Comparison of ENCODE assay signal across 8 cellular contexts in the genomic region with DNA sequence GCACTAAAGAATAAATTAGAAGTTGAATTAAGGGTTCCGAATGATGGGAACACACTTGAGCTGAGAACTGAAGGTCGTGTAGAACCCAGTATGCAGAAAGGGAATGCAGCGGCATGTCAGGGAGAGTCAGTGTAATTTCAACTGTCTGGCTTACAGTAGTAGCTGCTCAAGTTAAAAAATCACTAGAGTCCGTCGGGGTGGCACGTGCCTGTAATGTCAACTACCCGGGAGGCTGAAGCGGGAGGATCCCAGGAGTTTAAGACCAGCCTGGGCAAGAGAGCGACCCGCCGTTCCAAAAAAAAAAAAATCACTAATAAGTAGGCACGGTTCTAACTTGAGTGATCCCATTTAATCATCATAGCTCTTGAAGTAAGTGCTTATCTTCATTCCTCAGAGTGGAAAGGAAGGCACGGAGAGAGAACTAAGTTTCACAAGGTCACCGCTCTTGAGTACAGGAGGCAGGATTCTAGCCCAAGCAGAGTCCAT. TPM values are rescaled to one million over a fixed set of nuclear protein-coding genes. Genes with fewer than 3 reads are reported as not detected.
DNase-seq lines count a peak whose midpoint lies in the region; ATAC-seq, FAIRE-seq and TF ChIP-seq lines count a peak whose summit lies in the region.

No MANE protein-coding gene starts in this region.

- H3K36me3 ChIP-seq in ES-I3 (ENCODE audit: insufficient read depth, low read length): peaks cover 6% of the 10 kb centered on the region; the same call in 1 of the 2 replicates
- peaks cover 0 to 18% of the 10 kb centered on the region in 2 donors for H3K36me3 ChIP-seq in psoas muscle (ENCODE audit: insufficient read depth in 1 of 2, low read depth in 1 of 2)

- H3K27ac Mint-ChIP-seq in T-helper 17 cell: peak overlapping the region; percentile 98

- 29 to 39% (median 31%) methylated on average over 14 of the region's 14 CpGs for WGBS in psoas muscle, 3 donors

- no peaks in the 10 kb centered on the region for H3K27me3 Mint-ChIP-seq in T-helper 17 cell

- H3K4me3 ChIP-seq in fibroblast of pulmonary artery (replicated peaks; ENCODE audit: low read depth, low read length) (peak overlapping the region; percentile 44), psoas muscle (peak overlapping the region; percentile 89)

- DNase-seq in T-helper 17 cell (no peak), fibroblast of pulmonary artery (ENCODE audit: low read depth) (no peak), psoas muscle (no peak), putamen (ENCODE audit: low spot score) (no peak), RCC 7860 (ENCODE audit: low spot score) (no peak), globus pallidus (ENCODE audit: low spot score) (no peak)

- peaks cover 7% of the 10 kb centered on the region; the same call in 1 of the 2 replicates for H3K4me1 ChIP-seq in ES-I3 (ENCODE audit: insufficient read depth, low read length)
- peaks cover 26% of the 10 kb centered on the region for H3K4me1 ChIP-seq in psoas muscle

- intact Hi-C loops in psoas muscle (cut with DNase I): loop anchor here in 1 of 2 donors (2.0 kb wide), 1 partner anchor 48 kb away; no protein-coding TSS in a partner anchor

- no peak for ATAC-seq in T-helper 17 cell
- no peak for ATAC-seq in psoas muscle
- no peak for ATAC-seq in HG03457 (IDR thresholded peaks at IDR 0.05; ENCODE audit: unreplicated experiment)

- peaks cover 52% of the 10 kb centered on the region for H3K4me1 Mint-ChIP-seq in T-helper 17 cell

- H3K9ac ChIP-seq in ES-I3 (ENCODE audit: low read depth, low read length): peak overlapping the region; percentile 60; the same call in 1 of the 2 replicates

- H3K27ac ChIP-seq in psoas muscle: peak overlapping the region; percentile 100

- no peaks in the 10 kb centered on the region for H3K36me3 Mint-ChIP-seq in T-helper 17 cell (ENCODE audit: low read depth)

- H3K4me3 Mint-ChIP-seq in T-helper 17 cell: peak overlapping the region; percentile 84

- H3K9me3 ChIP-seq in ES-I3 (ENCODE audit: control insufficient read depth, insufficient read depth, low read length) (no peaks in the 10 kb centered on the region), T-helper 17 cell (ENCODE audit: control insufficient read depth, low read length, poor library complexity, severe bottlenecking) (no peaks in the 10 kb centered on the region), psoas muscle (no peaks in the 10 kb centered on the region)

- FAIRE-seq in RCC 7860 (lab: Jason Lieb, UNC): no peak

- TF ChIP-seq CTCF in fibroblast of pulmonary artery (IDR thresholded peaks at IDR 0.05; ENCODE audit: low read length, missing control alignments): no peak
- no peak for TF ChIP-seq CTCF in psoas muscle (IDR thresholded peaks at IDR 0.05)

- H3K27me3 ChIP-seq in psoas muscle (ENCODE audit: insufficient read depth in 3 of 3, low read length in 2 of 3): no peaks in the 10 kb centered on the region

RNA-seq across cellular contexts. Expression of a gene that starts 0.9 kb away (rescaled TPM):
- total RNA-seq in T-helper 17 cell (over 10,000 TPM in 1 of 2 donors, 1,000 to 10,000 TPM in 1; 7,466 to 10,512 TPM), psoas muscle (over 10,000 TPM in 1 of 4 donors, 1,000 to 10,000 TPM in 3; 3,787 to 10,280 (median 6,744) TPM)
- polyA plus RNA-seq in psoas muscle: 10 to 100 TPM in 1 of 3 donors, not detected in 2; 26.8 TPM

RNA-seq across cellular contexts. Expression of a gene that starts 1.2 kb away (rescaled TPM):
- 10 to 100 TPM; 27.7 to 35.2 TPM for total RNA-seq in T-helper 17 cell
- 10 to 100 TPM; 15.4 to 39.4 (median 27.5) TPM for total RNA-seq in psoas muscle
- polyA plus RNA-seq in psoas muscle: 10 to 100 TPM; 21.5 to 49.4 (median 36.3) TPM

RNA-seq across cellular contexts. Expression of a gene that starts 6.2 kb away (rescaled TPM):
- total RNA-seq in T-helper 17 cell (10 to 100 TPM; 33.9 to 48.9 TPM), psoas muscle (under 1 TPM; 0.23 to 0.34 (median 0.28) TPM)
- under 1 TPM in 2 of 3 donors, not detected in 1; 0.08 to 0.10 TPM for polyA plus RNA-seq in psoas muscle

RNA-seq across cellular contexts. Expression of a gene that starts 8.1 kb away (rescaled TPM):
- total RNA-seq in T-helper 17 cell (1 to 10 TPM; 1.6 to 3.1 TPM), psoas muscle (under 1 TPM in 3 of 4 donors, not detected in 1; 0.07 to 0.21 (median 0.10) TPM)
- under 1 TPM; 0.20 to 0.79 (median 0.29) TPM for polyA plus RNA-seq in psoas muscle

RNA-seq across cellular contexts. Expression of a gene that starts 16.8 kb away (rescaled TPM):
- not detected for total RNA-seq in T-helper 17 cell
- total RNA-seq in psoas muscle: not detected
- under 1 TPM; 0.03 to 0.49 (median 0.05) TPM for polyA plus RNA-seq in psoas muscle

Comparison
In these comparisons a context has a peak if more than half of its experiments do, and no peak if none do; other contexts are left out.
1. RNA of a gene that starts 6.2 kb away (total RNA-seq): 33.9 to 48.9 TPM in T-helper 17 cell; 0.23 to 0.34 TPM in psoas muscle; every median in the first group is over 10 times any median in the second.